Comparison of ENCODE assay signal across 1 cellular context in the genomic region with DNA sequence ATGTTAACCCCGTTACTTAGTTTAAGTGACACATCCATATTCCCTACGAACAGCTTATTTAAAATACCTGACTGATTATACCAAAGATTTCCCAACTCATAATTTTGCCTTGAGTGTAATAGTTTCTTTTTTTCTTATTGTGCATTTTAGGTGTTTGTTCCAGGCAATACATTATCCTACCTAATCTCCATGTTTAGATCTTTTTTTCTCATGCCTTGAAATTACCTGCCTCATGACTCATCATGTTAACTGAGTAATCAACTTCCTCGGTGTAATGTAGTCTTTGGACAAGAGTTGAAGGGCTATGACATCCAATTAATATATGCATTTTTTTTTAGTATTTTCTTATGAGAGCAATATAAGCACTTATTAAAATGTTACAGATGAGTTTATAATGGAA.
TF ChIP-seq lines count a peak whose summit lies in the region.

No MANE protein-coding gene starts in this region.

TF ChIP-seq in IMR-90, 13 proteins besides CTCF, POLR2A, EP300 and RAD21:
- TF ChIP-seq SMC3 (IDR thresholded peaks at IDR 0.05; ENCODE audit: low read depth, low read length) (no peak), FOS (IDR thresholded peaks at IDR 0.05; ENCODE audit: low read depth, low read length) (0 out of 2 replicates have a peak, but pooled peaks have one; percentile 27)
TF ChIP-seq in IMR-90: peak in this region for 1.
